ENCODE assay signal across 23 cellular contexts in the genomic region with DNA sequence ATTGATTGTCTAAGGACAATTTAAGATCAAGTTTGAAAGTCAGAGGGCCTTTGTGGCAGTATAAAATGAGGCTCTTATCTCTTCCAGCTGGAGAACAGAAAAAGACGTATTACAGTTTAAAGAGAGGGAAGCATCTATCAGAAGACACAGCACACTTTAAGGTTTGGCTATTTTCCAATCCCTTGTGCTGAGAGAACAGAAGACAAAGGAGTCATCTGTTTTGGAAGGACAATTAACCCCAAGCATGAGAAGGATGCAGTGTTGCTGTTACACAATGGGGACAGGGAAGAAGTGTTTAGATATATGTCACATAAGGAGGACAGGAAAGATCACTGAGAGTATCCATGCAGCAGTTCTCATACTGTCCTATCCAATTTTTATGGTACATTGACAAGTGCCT.
DNase-seq lines count a peak whose midpoint lies in the region; ATAC-seq and TF ChIP-seq lines count a peak whose summit lies in the region.
"Had no signal": no experiment of that assay in that cellular context is flagged by ENCODE, and none has a peak within 500 bp of the region (broad histone marks: within the 10 kb centered on the region; RNA-seq: fewer than 3 reads in every experiment).

No MANE protein-coding gene starts in this region.

- H3K27ac Mint-ChIP-seq in effector memory CD8-positive, alpha-beta T cell, result no peak overlapping the region
- H3K27ac Mint-ChIP-seq: B cell, IgD-negative memory B cell had no signal

- H3K36me3 Mint-ChIP-seq in effector memory CD8-positive, alpha-beta T cell (ENCODE audit: insufficient read depth), result no peaks in the 10 kb centered on the region
- H3K36me3 Mint-ChIP-seq: IgD-negative memory B cell had no signal

- H3K4me3 ChIP-seq in fibroblast of mammary gland (ENCODE audit: control insufficient read depth, low read depth, low read length), result no peak overlapping the region
- no peak overlapping the region for H3K4me3 ChIP-seq in tibial artery
- H3K4me3 ChIP-seq: A549, HAP-1, MG63, PC-9, SJSA1 had no signal

- H3K36me3 ChIP-seq in tibial artery, result no peaks in the 10 kb centered on the region
- H3K36me3 ChIP-seq: HAP-1, MG63, SJSA1 had no signal

- no peaks in the 10 kb centered on the region for H3K9me3 ChIP-seq in tibial artery
- H3K9me3 ChIP-seq: A549, Caco-2, HAP-1, MG63, SJSA1 had no signal

- no peaks in the 10 kb centered on the region for H3K4me1 ChIP-seq in tibial artery
- H3K4me1 ChIP-seq: A549, Caco-2, HAP-1, SJSA1 had no signal

- no peak for ATAC-seq in effector memory CD8-positive, alpha-beta T cell (replicated peaks)
- ATAC-seq: A549 had no signal

- intact Hi-C loops in tibial artery (cut with DNase I; ENCODE audit: low total_unique reads), result no loop called here

- H3K9me3 Mint-ChIP-seq in effector memory CD8-positive, alpha-beta T cell, result peaks cover 7 to 15% of the 10 kb centered on the region in 2 donors
- H3K9me3 Mint-ChIP-seq: IgD-negative memory B cell had no signal

- no peaks in the 10 kb centered on the region for H3K4me1 Mint-ChIP-seq in effector memory CD8-positive, alpha-beta T cell (ENCODE audit: low read depth in 2 of 2)
- H3K4me1 Mint-ChIP-seq: B cell had no signal

- no peaks in the 10 kb centered on the region for H3K27me3 Mint-ChIP-seq in effector memory CD8-positive, alpha-beta T cell
- H3K27me3 Mint-ChIP-seq: B cell had no signal

- DNase-seq in EH (ENCODE audit: low read depth) (peak; percentile 37), RPMI7951 (ENCODE audit: low read depth) (peak; percentile 31), fibroblast of mammary gland (ENCODE audit: low read depth) (peak; percentile 10), pons (ENCODE audit: low spot score) (peak; percentile 85), COLO668 (lab: John Stamatoyannopoulos, UW; ENCODE audit: unreplicated experiment) (no peak), tibial artery (no peak)
- DNase-seq in stimulated activated CD4-positive, alpha-beta T cell treated with anti-CD3 and anti-CD28 coated beads, Interleukin-12 subunit alpha, Interleukin-12 subunit beta, amount 100 ng/mL, for 4 hours, result no peak
- no peak for DNase-seq in effector memory CD8-positive, alpha-beta T cell
- DNase-seq: Caco-2, GDM1, Karpas-422, MG63, NCI-H1092 treated with DMSO at 0.1 percent for 48 hours, NCI-H1694, NCI-H2081 treated with DMSO at 0.1 percent for 48 hours, NCI-H226, NCI-H524 treated with DMSO at 0.1 percent for 48 hours, PC-9 had no signal

- TF ChIP-seq CTCF in fibroblast of mammary gland (conservative IDR thresholded peaks at IDR 0.05; ENCODE audit: control insufficient read depth, insufficient read depth, low read depth, low read length) (no peak), tibial artery (IDR thresholded peaks at IDR 0.05) (no peak)

- H3K27me3 ChIP-seq in tibial artery, result no peaks in the 10 kb centered on the region
- H3K27me3 ChIP-seq: MG63, SJSA1 had no signal

- no peak overlapping the region for H3K27ac ChIP-seq in tibial artery
- H3K27ac ChIP-seq: A549, PC-9, SJSA1 had no signal

- H3K4me3 Mint-ChIP-seq in effector memory CD8-positive, alpha-beta T cell, result no peak overlapping the region
- H3K4me3 Mint-ChIP-seq: B cell, IgD-negative memory B cell had no signal

Comparison
In these comparisons a context has a peak if more than half of its experiments do, and no peak if none do; other contexts are left out.
1. DNase-seq: peak in EH (single experiment), RPMI7951 (single experiment), fibroblast of mammary gland (single experiment) and pons (single experiment); none in stimulated activated CD4-positive, alpha-beta T cell treated with anti-CD3 and anti-CD28 coated beads, Interleukin-12 subunit alpha, Interleukin-12 subunit beta, amount 100 ng/mL, for 4 hours (single experiment), COLO668 (single experiment), effector memory CD8-positive, alpha-beta T cell (0 of 3) and tibial artery (0 of 2).